Comparison of ENCODE assay signal across 9 cellular contexts in the genomic region with DNA sequence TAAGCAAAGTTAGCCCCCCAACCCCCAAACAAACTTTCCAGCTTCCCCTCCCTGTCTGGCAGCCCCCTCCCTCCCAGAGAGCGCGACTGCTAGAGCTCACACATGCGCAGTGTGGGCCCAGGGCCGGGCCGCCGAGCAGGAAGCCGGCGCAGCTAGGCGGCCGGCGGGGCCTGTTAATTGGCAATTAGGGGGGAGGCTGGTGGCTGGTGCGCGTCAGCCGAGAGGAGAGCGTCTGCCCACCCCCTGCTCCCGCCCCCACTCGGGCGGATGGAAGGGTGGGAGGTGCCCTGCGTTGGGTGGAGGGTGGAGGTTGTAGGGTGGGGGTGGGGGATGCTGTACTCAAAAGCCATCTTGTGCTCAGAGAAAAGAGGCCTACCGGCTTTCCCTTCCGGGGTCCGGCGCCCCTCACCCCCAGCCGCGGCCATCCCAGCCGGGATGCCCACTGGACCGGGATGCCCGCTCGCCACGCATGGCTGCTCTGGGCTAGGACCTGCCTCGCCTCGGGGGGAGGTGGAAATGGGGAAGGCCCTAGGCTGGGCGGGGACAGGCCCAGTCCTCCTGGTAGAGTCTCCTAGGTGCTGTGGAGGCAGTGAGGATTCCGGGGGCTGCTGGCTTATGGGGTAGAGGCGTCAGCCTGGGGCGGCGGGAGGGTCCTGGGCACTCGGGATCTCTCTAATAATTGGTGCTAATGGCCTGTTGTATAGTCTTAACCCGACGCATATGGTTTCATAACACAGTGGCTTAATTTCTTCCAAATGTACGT. TPM values are rescaled to one million over a fixed set of nuclear protein-coding genes. Genes with fewer than 3 reads are reported as not detected.
A peak's percentile ranks its signal among the peaks of the same experiment; 100 is the strongest.
DNase-seq lines count a peak whose midpoint lies in the region; ATAC-seq, FAIRE-seq and TF ChIP-seq lines count a peak whose summit lies in the region.
"Had no signal": no experiment of that assay in that cellular context is flagged by ENCODE, and none has a peak within 500 bp of the region (broad histone marks: within the 10 kb centered on the region; RNA-seq: fewer than 3 reads in every experiment).

No MANE protein-coding gene starts in this region.

- H3K4me3 ChIP-seq in ovary (peak overlapping the region; percentile 56), thyroid gland (replicated peaks in 1 of 3) (peak overlapping the region in 1 of 3 donors; percentile 20)

- H3K27ac Mint-ChIP-seq in IgD-negative memory B cell, result peak overlapping the region; percentile 59 to 95 (median 93)

- peaks cover 51% of the 10 kb centered on the region for H3K27me3 Mint-ChIP-seq in IgD-negative memory B cell

- ATAC-seq in GM21526 (IDR thresholded peaks at IDR 0.05; ENCODE audit: low FRiP score, unreplicated experiment), result peak; percentile 75

- TF ChIP-seq CTCF in ovary (IDR thresholded peaks at IDR 0.05) (peak in 1 of 3 donors; percentile 7), thyroid gland (IDR thresholded peaks at IDR 0.05) (no peak)

- H3K36me3 ChIP-seq in ovary (no peaks in the 10 kb centered on the region), thyroid gland (no peaks in the 10 kb centered on the region)

- TF ChIP-seq POLR2A in ovary (IDR thresholded peaks at IDR 0.05), result peak; percentile 72
- no peak for TF ChIP-seq POLR2A in thyroid gland (IDR thresholded peaks at IDR 0.05)

- FAIRE-seq in RCC 7860 (lab: Jason Lieb, UNC), result peak; percentile 16
- FAIRE-seq: islet of Langerhans had no signal

- peaks cover 0 to 2% (median 0%) of the 10 kb centered on the region in 3 donors for H3K9me3 Mint-ChIP-seq in IgD-negative memory B cell

- peak; percentile 65 for DNase-seq in DMS153 treated with DMSO at 0.1 percent for 48 hours (lab: John Stamatoyannopoulos, UW; ENCODE audit: unreplicated experiment)
- DNase-seq in RCC 7860 (ENCODE audit: low spot score), result peak; percentile 84
- DNase-seq in activated effector memory CD4-positive, alpha-beta T cell treated with Interleukin-2 at 50 U/mL for 16 hours, result peak; percentile 51
- peak; percentile 38 for DNase-seq in globus pallidus (ENCODE audit: low spot score)
- DNase-seq in ovary, result peak; percentile 94 to 96 (median 95)
- peak; percentile 34 to 39 for DNase-seq in thyroid gland

- peak overlapping the region; percentile 79 to 95 (median 90) for H3K4me3 Mint-ChIP-seq in IgD-negative memory B cell

- H3K4me1 Mint-ChIP-seq in IgD-negative memory B cell, result peaks cover 9 to 19% (median 11%) of the 10 kb centered on the region in 3 donors

- H3K27ac ChIP-seq in ovary (peak overlapping the region; percentile 95 to 100), thyroid gland (no peak overlapping the region)

- 2 to 4% (median 3%) methylated on average over 14 to 41 of the region's 41 CpGs for WGBS in ovary, 3 donors
- WGBS in thyroid gland, 2 donors, result 11 to 18% methylated on average over 3 to 14 of the region's 41 CpGs

- H3K27me3 ChIP-seq in ovary (no peaks in the 10 kb centered on the region), thyroid gland (peaks cover 76% of the 10 kb centered on the region)

- H3K36me3 Mint-ChIP-seq in IgD-negative memory B cell, result no peaks in the 10 kb centered on the region

- no peak for TF ChIP-seq EP300 in ovary (IDR thresholded peaks at IDR 0.05)

- H3K4me1 ChIP-seq in ovary (ENCODE audit: insufficient read depth), result peaks cover 3% of the 10 kb centered on the region
- H3K4me1 ChIP-seq in thyroid gland, result peaks cover 6 to 31% of the 10 kb centered on the region in 2 donors

- intact Hi-C loops in ovary (cut with DNase I) (no loop called here), thyroid gland (cut with DNase I) (no loop called here)

- no peaks in the 10 kb centered on the region for H3K9me3 ChIP-seq in ovary
- no peaks in the 10 kb centered on the region for H3K9me3 ChIP-seq in thyroid gland

RNA-seq across cellular contexts. Expression of a gene that starts 9.2 kb away (rescaled TPM):
- polyA plus RNA-seq in IgD-negative memory B cell, result not detected
- 10 to 100 TPM in 1 of 7 donors, 1 to 10 TPM in 5, under 1 TPM in 1; 0.34 to 13.9 (median 7.7) TPM for total RNA-seq in ovary
- polyA plus RNA-seq in ovary, result 10 to 100 TPM in 1 of 2 donors, 1 to 10 TPM in 1; 3.2 to 19.4 TPM
- total RNA-seq in thyroid gland, result not detected

RNA-seq across cellular contexts. Expression of a gene that starts 10.2 kb away (rescaled TPM):
- polyA plus RNA-seq in IgD-negative memory B cell (not detected), ovary (10 to 100 TPM; 23.3 to 37.8 TPM)
- total RNA-seq in ovary (10 to 100 TPM in 5 of 7 donors, 1 to 10 TPM in 2; 3.9 to 56.1 (median 21.4) TPM), thyroid gland (not detected)

RNA-seq across cellular contexts. Expression of a gene that starts 14.8 kb away (rescaled TPM):
- not detected for polyA plus RNA-seq in IgD-negative memory B cell
- total RNA-seq in ovary, result 10 to 100 TPM in 1 of 7 donors, 1 to 10 TPM in 6; 1.8 to 11.0 (median 3.6) TPM
- 1 to 10 TPM; 2.1 to 2.2 TPM for polyA plus RNA-seq in ovary
- total RNA-seq in thyroid gland, result under 1 TPM in 1 of 4 donors, not detected in 3; 0.27 TPM

RNA-seq across cellular contexts. Expression of a gene that starts 18.1 kb away (rescaled TPM):
- not detected for polyA plus RNA-seq in IgD-negative memory B cell
- 1 to 10 TPM in 2 of 7 donors, under 1 TPM in 4, not detected in 1; 0.26 to 3.9 (median 0.51) TPM for total RNA-seq in ovary
- polyA plus RNA-seq in ovary, result 10 to 100 TPM in 1 of 2 donors, 1 to 10 TPM in 1; 3.4 to 15.0 TPM
- under 1 TPM in 2 of 4 donors, not detected in 2; 0.22 to 0.27 TPM for total RNA-seq in thyroid gland

RNA-seq across cellular contexts. Expression of a gene that starts 33.1 kb away (rescaled TPM):
- polyA plus RNA-seq in IgD-negative memory B cell, result not detected
- total RNA-seq in ovary, result 1 to 10 TPM in 2 of 7 donors, under 1 TPM in 3, not detected in 2; 0.15 to 5.0 (median 0.23) TPM
- 10 to 100 TPM in 1 of 2 donors, 1 to 10 TPM in 1; 2.0 to 15.4 TPM for polyA plus RNA-seq in ovary
- not detected for total RNA-seq in thyroid gland

Comparison
In these comparisons a context has a peak if more than half of its experiments do, and no peak if none do; other contexts are left out.
1. DNase-seq: peak in every context shown above with its lines; median percentile 95 in ovary; 84 in RCC 7860; 65 in DMS153 treated with DMSO at 0.1 percent for 48 hours; 51 in activated effector memory CD4-positive, alpha-beta T cell treated with Interleukin-2 at 50 U/mL for 16 hours; 38 in globus pallidus; 36 in thyroid gland.
2. H3K27ac ChIP-seq: peak in ovary (2 of 2); none in thyroid gland (0 of 3).
3. RNA of a gene that starts 10.2 kb away (total RNA-seq): 3.9 to 56.1 TPM in ovary; not detected in thyroid gland; every median in the first group is over 4 times any median in the second.